In genomic region chr17:81987161-81987770, GRCh38 we compare ENCODE assay signal across 1 cellular context.
TF ChIP-seq lines count a peak whose summit lies in the region.

No MANE protein-coding gene starts in this region.

TF ChIP-seq in HepG2, 621 proteins besides CTCF, POLR2A, EP300 and RAD21:
- TF ChIP-seq ZNF569 (CRISPR knock-in tag; IDR thresholded peaks at IDR 0.05; ENCODE audit: borderline replicate concordance) (no peak), RBFOX2 (IDR thresholded peaks at IDR 0.05; ENCODE audit: low read depth, low read length) (0 out of 2 replicates have a peak, but pooled peaks have one; percentile 5), REPIN1 (CRISPR knock-in tag; IDR thresholded peaks at IDR 0.05; ENCODE audit: borderline replicate concordance, low read depth) (no peak)
